Comparison of ENCODE assay signal across 14 cellular contexts in the genomic region with DNA sequence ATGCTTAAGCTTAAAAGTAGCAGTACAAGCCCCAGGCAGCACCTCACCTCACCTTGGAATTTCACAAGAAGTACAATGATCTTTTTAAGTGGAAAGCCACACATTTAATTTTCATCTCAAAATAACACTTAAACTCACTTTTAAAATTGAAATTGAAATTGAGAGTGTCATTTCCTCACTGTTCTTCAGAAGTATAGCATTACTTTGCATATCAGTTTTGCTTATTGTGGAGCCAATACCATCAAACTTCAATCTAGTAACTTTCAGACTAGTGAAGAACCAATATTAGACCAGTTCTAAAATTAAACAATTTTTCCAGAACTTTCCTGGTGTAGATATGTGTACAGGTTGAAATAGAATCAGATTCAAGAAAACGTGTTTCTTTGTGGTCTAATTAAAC.
"Had no signal": no experiment of that assay in that cellular context is flagged by ENCODE, and none has a peak within 500 bp of the region (broad histone marks: within the 10 kb centered on the region; RNA-seq: fewer than 3 reads in every experiment).

No MANE protein-coding gene starts in this region.

- H3K9me3 Mint-ChIP-seq: activated CD4-positive, alpha-beta T cell treated with anti-CD3 and anti-CD28 coated beads, Interleukin-2, amount 10 ng/mL, durations not matched to agents 7 days and 5 days; activated T-cell treated with anti-CD3 and anti-CD28 coated beads, Interleukin-2, amount 50 U/mL, for 24 hours; nephron progenitor cell; stimulated activated effector memory CD8-positive, alpha-beta T cell treated with anti-CD3 and anti-CD28 coated beads, Interleukin-12 subunit alpha, Interleukin-12 subunit beta, amount 100 ng/mL, for 72 hours had no signal

- H3K4me2 ChIP-seq: smooth muscle cell had no signal

- H3K4me1 ChIP-seq: colonic mucosa, gastrocnemius medialis, left lung, upper lobe of left lung had no signal

- H3K9me3 ChIP-seq: colonic mucosa, gastrocnemius medialis, left lung, thoracic aorta, upper lobe of left lung had no signal

- H3K4me1 Mint-ChIP-seq: activated CD4-positive, alpha-beta T cell treated with anti-CD3 and anti-CD28 coated beads, Interleukin-2, amount 10 ng/mL, durations not matched to agents 7 days and 5 days; nephron progenitor cell; stimulated activated effector memory CD8-positive, alpha-beta T cell treated with anti-CD3 and anti-CD28 coated beads, Interleukin-12 subunit alpha, Interleukin-12 subunit beta, amount 100 ng/mL, for 72 hours had no signal

- H3K27me3 Mint-ChIP-seq: activated CD4-positive, alpha-beta T cell treated with anti-CD3 and anti-CD28 coated beads, Interleukin-2, amount 10 ng/mL, durations not matched to agents 7 days and 5 days; activated T-cell treated with anti-CD3 and anti-CD28 coated beads, Interleukin-2, amount 50 U/mL, for 24 hours had no signal

- H3K36me3 Mint-ChIP-seq: stimulated activated effector memory CD8-positive, alpha-beta T cell treated with anti-CD3 and anti-CD28 coated beads, Interleukin-12 subunit alpha, Interleukin-12 subunit beta, amount 100 ng/mL, for 72 hours had no signal

- ATAC-seq: activated CD4-positive, CD25-positive, alpha-beta regulatory T cell treated with anti-CD3 and anti-CD28 coated beads, Interleukin-2, amount 50 U/mL, for 24 hours; activated CD8-positive, alpha-beta T cell treated with anti-CD3 and anti-CD28 coated beads, Interleukin-2, amount 10 ng/mL, durations not matched to agents 7 days and 5 days; gastrocnemius medialis; left lung; sciatic nerve; stimulated activated effector memory CD8-positive, alpha-beta T cell treated with anti-CD3 and anti-CD28 coated beads, Interleukin-12 subunit alpha, Interleukin-12 subunit beta, amount 100 ng/mL, for 72 hours had no signal

- H3K27ac ChIP-seq: brain microvascular endothelial cell, colonic mucosa, gastrocnemius medialis, left lung, thoracic aorta, upper lobe of left lung had no signal

- H3K36me3 ChIP-seq: brain microvascular endothelial cell, colonic mucosa, gastrocnemius medialis, left lung, thoracic aorta, upper lobe of left lung had no signal

- H3K27ac Mint-ChIP-seq: activated CD4-positive, alpha-beta T cell treated with anti-CD3 and anti-CD28 coated beads, Interleukin-2, amount 10 ng/mL, durations not matched to agents 7 days and 5 days; activated CD8-positive, alpha-beta T cell treated with anti-CD3 and anti-CD28 coated beads, Interleukin-2, amount 10 ng/mL, durations not matched to agents 7 days and 5 days; activated T-cell treated with anti-CD3 and anti-CD28 coated beads, Interleukin-2, amount 50 U/mL, for 24 hours; nephron progenitor cell; stimulated activated effector memory CD8-positive, alpha-beta T cell treated with anti-CD3 and anti-CD28 coated beads, Interleukin-12 subunit alpha, Interleukin-12 subunit beta, amount 100 ng/mL, for 72 hours had no signal

- H3K4me3 ChIP-seq: colonic mucosa, gastrocnemius medialis, left lung, smooth muscle cell, thoracic aorta, upper lobe of left lung had no signal

- H3K27me3 ChIP-seq: brain microvascular endothelial cell, colonic mucosa, gastrocnemius medialis, left lung, upper lobe of left lung had no signal

- H3K4me3 Mint-ChIP-seq: activated CD4-positive, alpha-beta T cell treated with anti-CD3 and anti-CD28 coated beads, Interleukin-2, amount 10 ng/mL, durations not matched to agents 7 days and 5 days; activated CD8-positive, alpha-beta T cell treated with anti-CD3 and anti-CD28 coated beads, Interleukin-2, amount 10 ng/mL, durations not matched to agents 7 days and 5 days; activated T-cell treated with anti-CD3 and anti-CD28 coated beads, Interleukin-2, amount 50 U/mL, for 24 hours; nephron progenitor cell; stimulated activated effector memory CD8-positive, alpha-beta T cell treated with anti-CD3 and anti-CD28 coated beads, Interleukin-12 subunit alpha, Interleukin-12 subunit beta, amount 100 ng/mL, for 72 hours had no signal
